ENCODE assay signal across 1 cellular context in genomic region chr4:139453041-139453370, GRCh38.
A peak's percentile ranks its signal among the peaks of the same experiment; 100 is the strongest.
TF ChIP-seq lines count a peak whose summit lies in the region.

No MANE protein-coding gene starts in this region.

TF ChIP-seq in HepG2, 621 proteins besides CTCF, POLR2A, EP300 and RAD21 (continued from another document and continues in another):
- TF ChIP-seq ZNF691 (CRISPR knock-in tag; IDR thresholded peaks at IDR 0.05; ENCODE audit: borderline replicate concordance, low read depth) = 0 out of 2 replicates have a peak, but pooled peaks have one; percentile 12
- TF ChIP-seq SCMH1 (CRISPR knock-in tag; IDR thresholded peaks at IDR 0.05; ENCODE audit: borderline replicate concordance) = no peak
- TF ChIP-seq CEBPG (CRISPR knock-in tag; IDR thresholded peaks at IDR 0.05) = no peak
- no peak; the same call in 1 of the 2 replicates for TF ChIP-seq ZNF230 (CRISPR knock-in tag; IDR thresholded peaks at IDR 0.05)
- TF ChIP-seq, protein P1, sequence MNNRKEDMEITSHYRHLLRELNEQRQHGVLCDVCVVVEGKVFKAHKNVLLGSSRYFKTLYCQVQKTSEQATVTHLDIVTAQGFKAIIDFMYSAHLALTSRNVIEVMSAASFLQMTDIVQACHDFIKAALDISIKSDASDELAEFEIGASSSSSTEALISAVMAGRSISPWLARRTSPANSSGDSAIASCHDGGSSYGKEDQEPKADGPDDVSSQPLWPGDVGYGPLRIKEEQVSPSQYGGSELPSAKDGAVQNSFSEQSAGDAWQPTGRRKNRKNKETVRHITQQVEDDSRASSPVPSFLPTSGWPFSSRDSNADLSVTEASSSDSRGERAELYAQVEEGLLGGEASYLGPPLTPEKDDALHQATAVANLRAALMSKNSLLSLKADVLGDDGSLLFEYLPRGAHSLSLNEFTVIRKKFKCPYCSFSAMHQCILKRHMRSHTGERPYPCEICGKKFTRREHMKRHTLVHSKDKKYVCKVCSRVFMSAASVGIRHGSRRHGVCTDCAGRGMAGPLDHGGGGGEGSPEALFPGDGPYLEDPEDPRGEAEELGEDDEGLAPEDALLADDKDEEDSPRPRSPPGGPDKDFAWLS (CRISPR knock-in tag; IDR thresholded peaks at IDR 0.05; ENCODE audit: borderline replicate concordance) = no peak
- TF ChIP-seq ATF3 (CRISPR knock-in tag; IDR thresholded peaks at IDR 0.05) = no peak
- TF ChIP-seq FLYWCH1 (CRISPR knock-in tag; IDR thresholded peaks at IDR 0.05) = no peak
- TF ChIP-seq ZNF138 (CRISPR knock-in tag; IDR thresholded peaks at IDR 0.05; ENCODE audit: low read depth) = no peak
- TF ChIP-seq FOXM1 (CRISPR knock-in tag; IDR thresholded peaks at IDR 0.05) = no peak
- no peak for TF ChIP-seq FIP1L1 (IDR thresholded peaks at IDR 0.05; ENCODE audit: borderline replicate concordance, insufficient read depth, low read depth, low read length)
- TF ChIP-seq SMAD1 (CRISPR knock-in tag; IDR thresholded peaks at IDR 0.05; ENCODE audit: borderline replicate concordance, low read depth) = no peak
- TF ChIP-seq ZBTB39 (CRISPR knock-in tag; IDR thresholded peaks at IDR 0.05) = no peak
- no peak for TF ChIP-seq SRSF4 (IDR thresholded peaks at IDR 0.05; ENCODE audit: low read depth, low read length, poor library complexity, severe bottlenecking)
- TF ChIP-seq, protein P2, sequence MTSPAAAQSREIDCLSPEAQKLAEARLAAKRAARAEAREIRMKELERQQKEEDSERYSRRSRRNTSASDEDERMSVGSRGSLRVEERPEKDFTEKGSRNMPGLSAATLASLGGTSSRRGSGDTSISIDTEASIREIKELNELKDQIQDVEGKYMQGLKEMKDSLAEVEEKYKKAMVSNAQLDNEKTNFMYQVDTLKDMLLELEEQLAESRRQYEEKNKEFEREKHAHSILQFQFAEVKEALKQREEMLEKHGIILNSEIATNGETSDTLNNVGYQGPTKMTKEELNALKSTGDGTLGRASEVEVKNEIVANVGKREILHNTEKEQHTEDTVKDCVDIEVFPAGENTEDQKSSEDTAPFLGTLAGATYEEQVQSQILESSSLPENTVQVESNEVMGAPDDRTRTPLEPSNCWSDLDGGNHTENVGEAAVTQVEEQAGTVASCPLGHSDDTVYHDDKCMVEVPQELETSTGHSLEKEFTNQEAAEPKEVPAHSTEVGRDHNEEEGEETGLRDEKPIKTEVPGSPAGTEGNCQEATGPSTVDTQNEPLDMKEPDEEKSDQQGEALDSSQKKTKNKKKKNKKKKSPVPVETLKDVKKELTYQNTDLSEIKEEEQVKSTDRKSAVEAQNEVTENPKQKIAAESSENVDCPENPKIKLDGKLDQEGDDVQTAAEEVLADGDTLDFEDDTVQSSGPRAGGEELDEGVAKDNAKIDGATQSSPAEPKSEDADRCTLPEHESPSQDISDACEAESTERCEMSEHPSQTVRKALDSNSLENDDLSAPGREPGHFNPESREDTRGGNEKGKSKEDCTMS (CRISPR knock-in tag; conservative IDR thresholded peaks at IDR 0.05) = no peak
- no peak for TF ChIP-seq MEIS1 (CRISPR knock-in tag; IDR thresholded peaks at IDR 0.05; ENCODE audit: borderline replicate concordance)
- TF ChIP-seq TARDBP (CRISPR knock-in tag; IDR thresholded peaks at IDR 0.05) = 0 out of 2 replicates have a peak, but pooled peaks have one; percentile 16
- no peak for TF ChIP-seq NPAS2 (CRISPR knock-in tag; IDR thresholded peaks at IDR 0.05; ENCODE audit: borderline replicate concordance)
- TF ChIP-seq AGO1 (IDR thresholded peaks at IDR 0.05; ENCODE audit: low read depth, low read length, poor library complexity, severe bottlenecking) = no peak
- no peak for TF ChIP-seq ELF4 (CRISPR knock-in tag; IDR thresholded peaks at IDR 0.05; ENCODE audit: borderline replicate concordance)
- no peak for TF ChIP-seq GATAD1 (CRISPR knock-in tag; IDR thresholded peaks at IDR 0.05)
- no peak for TF ChIP-seq ZBTB7A (CRISPR knock-in tag; IDR thresholded peaks at IDR 0.05)
- no peak for TF ChIP-seq ZNF850 (CRISPR knock-in tag; conservative IDR thresholded peaks at IDR 0.05)
- no peak for TF ChIP-seq RFXAP (CRISPR knock-in tag; IDR thresholded peaks at IDR 0.05; ENCODE audit: borderline replicate concordance)
- no peak for TF ChIP-seq RBM39 (IDR thresholded peaks at IDR 0.05; ENCODE audit: low read depth, low read length, poor library complexity, severe bottlenecking)
- no peak for TF ChIP-seq NR3C1 (CRISPR knock-in tag; IDR thresholded peaks at IDR 0.05)
- TF ChIP-seq EEA1 (CRISPR knock-in tag; IDR thresholded peaks at IDR 0.05; ENCODE audit: borderline replicate concordance) = no peak
- no peak for TF ChIP-seq PAF1 (CRISPR knock-in tag; IDR thresholded peaks at IDR 0.05)
- no peak for TF ChIP-seq SNAI1 (CRISPR knock-in tag; IDR thresholded peaks at IDR 0.05; ENCODE audit: borderline replicate concordance)
- TF ChIP-seq PCBP2 (optimal IDR thresholded peaks at IDR 0.05; ENCODE audit: low read depth, low read length, poor library complexity, severe bottlenecking) = no peak
- no peak for TF ChIP-seq CCAR2 (optimal IDR thresholded peaks at IDR 0.05; ENCODE audit: low read depth, low read length)
- no peak for TF ChIP-seq TAF15 (IDR thresholded peaks at IDR 0.05; ENCODE audit: low read depth, low read length, poor library complexity, severe bottlenecking)
- TF ChIP-seq TIGD3 (CRISPR knock-in tag; IDR thresholded peaks at IDR 0.05; ENCODE audit: borderline replicate concordance) = no peak
- TF ChIP-seq KDM1A (CRISPR knock-in tag; IDR thresholded peaks at IDR 0.05) = no peak
- TF ChIP-seq ZNF678 (CRISPR knock-in tag; IDR thresholded peaks at IDR 0.05) = no peak; the same call in 1 of the 2 replicates
- no peak for TF ChIP-seq TCF12 (IDR thresholded peaks at IDR 0.05)
- TF ChIP-seq TCF12 (CRISPR knock-in tag; IDR thresholded peaks at IDR 0.05) = peak; percentile 21
- TF ChIP-seq PHB2 (IDR thresholded peaks at IDR 0.05; ENCODE audit: partially characterized antibody) = no peak
- TF ChIP-seq CCDC6 (CRISPR knock-in tag; IDR thresholded peaks at IDR 0.05) = no peak
- TF ChIP-seq MED1 (CRISPR knock-in tag; IDR thresholded peaks at IDR 0.05) = 0 out of 2 replicates have a peak, but pooled peaks have one; percentile 5
- no peak for TF ChIP-seq ZNF503 (CRISPR knock-in tag; IDR thresholded peaks at IDR 0.05)
- no peak for TF ChIP-seq ZNF660 (CRISPR knock-in tag; IDR thresholded peaks at IDR 0.05; ENCODE audit: borderline replicate concordance, low read depth)
- no peak for TF ChIP-seq KLF11 (CRISPR knock-in tag; IDR thresholded peaks at IDR 0.05)
- no peak for TF ChIP-seq ZNF558 (CRISPR knock-in tag; IDR thresholded peaks at IDR 0.05; ENCODE audit: borderline replicate concordance)
- TF ChIP-seq ZNF18 (CRISPR knock-in tag; IDR thresholded peaks at IDR 0.05; ENCODE audit: insufficient replicate concordance) = peak; percentile 54
- TF ChIP-seq ZXDC (CRISPR knock-in tag; IDR thresholded peaks at IDR 0.05) = no peak
- TF ChIP-seq NFATC3 (CRISPR knock-in tag; IDR thresholded peaks at IDR 0.05) = no peak
- no peak for TF ChIP-seq ZNF12 (CRISPR knock-in tag; IDR thresholded peaks at IDR 0.05)
- TF ChIP-seq ATAD3A (CRISPR knock-in tag; IDR thresholded peaks at IDR 0.05) = no peak
- no peak for TF ChIP-seq ARNTL (CRISPR knock-in tag; IDR thresholded peaks at IDR 0.05)
- no peak for TF ChIP-seq JUN (CRISPR knock-in tag; IDR thresholded peaks at IDR 0.05)
- TF ChIP-seq SMAD9 (CRISPR knock-in tag; IDR thresholded peaks at IDR 0.05) = no peak
- TF ChIP-seq, protein P3, sequence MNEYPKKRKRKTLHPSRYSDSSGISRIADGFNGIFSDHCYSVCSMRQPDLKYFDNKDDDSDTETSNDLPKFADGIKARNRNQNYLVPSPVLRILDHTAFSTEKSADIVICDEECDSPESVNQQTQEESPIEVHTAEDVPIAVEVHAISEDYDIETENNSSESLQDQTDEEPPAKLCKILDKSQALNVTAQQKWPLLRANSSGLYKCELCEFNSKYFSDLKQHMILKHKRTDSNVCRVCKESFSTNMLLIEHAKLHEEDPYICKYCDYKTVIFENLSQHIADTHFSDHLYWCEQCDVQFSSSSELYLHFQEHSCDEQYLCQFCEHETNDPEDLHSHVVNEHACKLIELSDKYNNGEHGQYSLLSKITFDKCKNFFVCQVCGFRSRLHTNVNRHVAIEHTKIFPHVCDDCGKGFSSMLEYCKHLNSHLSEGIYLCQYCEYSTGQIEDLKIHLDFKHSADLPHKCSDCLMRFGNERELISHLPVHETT (CRISPR knock-in tag; conservative IDR thresholded peaks at IDR 0.05) = no peak
- 0 out of 2 replicates have a peak, but pooled peaks have one; percentile 44 for TF ChIP-seq ZNF3 (CRISPR knock-in tag; IDR thresholded peaks at IDR 0.05)
- TF ChIP-seq NFE2L2 (IDR thresholded peaks at IDR 0.05; ENCODE audit: low read length) = no peak
- TF ChIP-seq NONO (IDR thresholded peaks at IDR 0.05) = no peak
- TF ChIP-seq NONO (CRISPR knock-in tag; conservative IDR thresholded peaks at IDR 0.05) = no peak
- 0 out of 2 replicates have a peak, but pooled peaks have one; percentile 34 for TF ChIP-seq ZNF772 (CRISPR knock-in tag; IDR thresholded peaks at IDR 0.05)
